In genomic region chr1:59985901-59986735, GRCh38 we compare ENCODE assay signal across 17 cellular contexts. TPM values are rescaled to one million over a fixed set of nuclear protein-coding genes. Genes with fewer than 3 reads are reported as not detected.
A peak's percentile ranks its signal among the peaks of the same experiment; 100 is the strongest.
DNase-seq lines count a peak whose midpoint lies in the region; ATAC-seq and TF ChIP-seq lines count a peak whose summit lies in the region.
"Had no signal": no experiment of that assay in that cellular context is flagged by ENCODE, and none has a peak within 500 bp of the region (broad histone marks: within the 10 kb centered on the region; RNA-seq: fewer than 3 reads in every experiment).

No MANE protein-coding gene starts in this region.

- H2AK5ac ChIP-seq in trophoblast cell (ENCODE audit: low read length): no peak overlapping the region

- intact Hi-C loops in PC-3 (cut with micrococcal nuclease): no loop called here

- TF ChIP-seq CTCF in PC-3 (conservative IDR thresholded peaks at IDR 0.05; ENCODE audit: low read depth, low read length): no peak

- ATAC-seq in PC-3 (no peak), GM21619 (IDR thresholded peaks at IDR 0.05; ENCODE audit: unreplicated experiment) (no peak), GM18909 (IDR thresholded peaks at IDR 0.05; ENCODE audit: poor library complexity, unreplicated experiment) (no peak)
- ATAC-seq: esophagus mucosa had no signal

- H2AFZ ChIP-seq in trophoblast cell (ENCODE audit: insufficient read depth, low read length, poor library complexity) (peak overlapping the region; percentile 30), PC-3 (ENCODE audit: low read length) (no peak overlapping the region)

- H3K9ac ChIP-seq in trophoblast cell (ENCODE audit: low read length) (no peak overlapping the region), PC-3 (ENCODE audit: low read length) (no peak overlapping the region)
- H3K9ac ChIP-seq: SK-N-SH had no signal

- H3K23ac ChIP-seq in trophoblast cell (ENCODE audit: low read length): no peak overlapping the region

- H3K14ac ChIP-seq in trophoblast cell (ENCODE audit: low read length): no peak overlapping the region

- H3K9me2 ChIP-seq in PC-3 (replicated peaks; ENCODE audit: low read length): no peaks in the 10 kb centered on the region
- H3K9me2 ChIP-seq: SK-N-SH had no signal

- no peak overlapping the region for H3K27ac ChIP-seq in trophoblast cell (ENCODE audit: low read depth, low read length)
- H3K27ac ChIP-seq in PC-3 (ENCODE audit: low read length): no peak overlapping the region

- no peaks in the 10 kb centered on the region for H3K9me3 ChIP-seq in trophoblast cell (ENCODE audit: insufficient read depth, low read depth, low read length)
- H3K9me3 ChIP-seq in PC-3 (ENCODE audit: low read length): no peaks in the 10 kb centered on the region
- H3K9me3 ChIP-seq: SK-N-SH had no signal

- POLR2A ChIA-PET in PC-3 (lab: Charles Lee; ENCODE audit: unreplicated experiment): no interaction called here

- no peaks in the 10 kb centered on the region for H4K20me1 ChIP-seq in PC-3 (ENCODE audit: low read length)

- peak; percentile 87 for DNase-seq in DMS 273 treated with DMSO at 0.1 percent for 48 hours (lab: John Stamatoyannopoulos, UW)
- peak in 52 of 58 donors; percentile 8 to 94 (median 64) for DNase-seq in anterior cingulate cortex (lab: John Stamatoyannopoulos, UW)
- peak; percentile 27 for DNase-seq in fibroblast of the conjunctiva (ENCODE audit: low read depth)
- DNase-seq in trophoblast cell: no peak
- no peak for DNase-seq in PC-3
- DNase-seq in AML-193 (lab: John Stamatoyannopoulos, UW): no peak
- DNase-seq: activated B cell treated with CpG ODN at 0.5 μM for 24 hours; activated CD8-positive, alpha-beta memory T cell treated with anti-CD3 and anti-CD28 coated beads, Interleukin-2, amount 50 U/mL, for 4 hours; activated naive CD4-positive, alpha-beta T cell treated with anti-CD3 and anti-CD28 coated beads, Interleukin-2, amount 50 U/mL, for 16 hours; immature natural killer cell; NCI-H2107; NK-92 treated with Interleukin-12 subunit alpha and Interleukin-12 subunit beta, amount 100 ng/mL, for 24 hours; SK-N-SH; stimulated activated CD4-positive, alpha-beta T cell treated with anti-CD3 and anti-CD28 coated beads, Interleukin-1b, Interleukin-23, amount 100 ng/mL, for 48 hours had no signal

- WGBS in trophoblast cell (ENCODE audit: extremely low coverage, insufficient coverage, insufficient read length): no CpG with 5 or more reads among the region's 14 CpGs

- H3K79me2 ChIP-seq in trophoblast cell (ENCODE audit: control insufficient read depth, insufficient read depth, low read length, poor library complexity): no peaks in the 10 kb centered on the region
- H3K79me2 ChIP-seq in PC-3 (ENCODE audit: low read length): no peaks in the 10 kb centered on the region

- H4K91ac ChIP-seq in trophoblast cell (ENCODE audit: low read depth, low read length): no peak overlapping the region

- H3F3A ChIP-seq in PC-3 (ENCODE audit: low read length, unreplicated experiment): no peaks in the 10 kb centered on the region

- no peak overlapping the region for H2BK12ac ChIP-seq in trophoblast cell (ENCODE audit: low read length)

- H3K18ac ChIP-seq in trophoblast cell (ENCODE audit: low read length): no peak overlapping the region

- H3K4me3 ChIP-seq in trophoblast cell (ENCODE audit: low read depth, low read length): no peak overlapping the region
- H3K4me3 ChIP-seq in PC-3 (ENCODE audit: low read length): no peak overlapping the region

- H3K27me3 ChIP-seq in trophoblast cell (ENCODE audit: insufficient read depth, low read length) (no peaks in the 10 kb centered on the region), PC-3 (ENCODE audit: low read length) (peaks cover 36% of the 10 kb centered on the region)

- no peak overlapping the region for H3K4ac ChIP-seq in trophoblast cell (ENCODE audit: low read depth, low read length)

- no peaks in the 10 kb centered on the region for H3K36me3 ChIP-seq in trophoblast cell (ENCODE audit: control insufficient read depth in 1 of 2, insufficient read depth in 2 of 2, low read length in 2 of 2)
- H3K36me3 ChIP-seq in PC-3 (ENCODE audit: low read depth, low read length): no peaks in the 10 kb centered on the region

- H3K4me2 ChIP-seq in trophoblast cell (ENCODE audit: low read length) (no peak overlapping the region), PC-3 (ENCODE audit: low read length) (no peak overlapping the region)
- H3K4me2 ChIP-seq: SK-N-SH had no signal

- no TSS peak for BruUV-seq in PC-3 (replicated peaks; lab: Mats Ljungman, UMichigan)

- H4K12ac ChIP-seq in trophoblast cell (ENCODE audit: low read depth, low read length): no peak overlapping the region

- CTCF ChIA-PET in PC-3 (lab: Charles Lee): no interaction called here

- no peak overlapping the region for H2BK5ac ChIP-seq in trophoblast cell (ENCODE audit: low read depth, low read length, poor library complexity)

- no peak overlapping the region for H2BK120ac ChIP-seq in trophoblast cell (ENCODE audit: insufficient read depth, low read length, poor library complexity)

- H3K79me1 ChIP-seq in trophoblast cell (ENCODE audit: low read length): no peaks in the 10 kb centered on the region

- H3K4me1 ChIP-seq in trophoblast cell (ENCODE audit: control insufficient read depth in 1 of 2, insufficient read depth in 2 of 2, low read length in 2 of 2): peaks cover 0 to 1% of the 10 kb centered on the region in 2 experiments
- no peaks in the 10 kb centered on the region for H3K4me1 ChIP-seq in PC-3 (ENCODE audit: insufficient read depth, low read length)

- H4K8ac ChIP-seq in trophoblast cell (ENCODE audit: low read depth, low read length): no peak overlapping the region

RNA-seq across cellular contexts. Expression of gene CYP2J2, which starts 59.5 kb away (rescaled TPM):
- polyA plus RNA-seq in trophoblast cell (2013): 12.7 and 13.1 TPM in 2 replicates
- total RNA-seq in PC-3 (2014; rRNA removed): 0.44 and 0.75 TPM in 2 replicates

Comparison
In these comparisons a context has a peak if more than half of its experiments do, and no peak if none do; other contexts are left out.
1. DNase-seq: peak in DMS 273 treated with DMSO at 0.1 percent for 48 hours (single experiment), anterior cingulate cortex (52 of 58) and fibroblast of the conjunctiva (single experiment); none in trophoblast cell (0 of 2), PC-3 (single experiment) and AML-193 (0 of 2).